Comparison of ENCODE assay signal across 8 cellular contexts in the genomic region with DNA sequence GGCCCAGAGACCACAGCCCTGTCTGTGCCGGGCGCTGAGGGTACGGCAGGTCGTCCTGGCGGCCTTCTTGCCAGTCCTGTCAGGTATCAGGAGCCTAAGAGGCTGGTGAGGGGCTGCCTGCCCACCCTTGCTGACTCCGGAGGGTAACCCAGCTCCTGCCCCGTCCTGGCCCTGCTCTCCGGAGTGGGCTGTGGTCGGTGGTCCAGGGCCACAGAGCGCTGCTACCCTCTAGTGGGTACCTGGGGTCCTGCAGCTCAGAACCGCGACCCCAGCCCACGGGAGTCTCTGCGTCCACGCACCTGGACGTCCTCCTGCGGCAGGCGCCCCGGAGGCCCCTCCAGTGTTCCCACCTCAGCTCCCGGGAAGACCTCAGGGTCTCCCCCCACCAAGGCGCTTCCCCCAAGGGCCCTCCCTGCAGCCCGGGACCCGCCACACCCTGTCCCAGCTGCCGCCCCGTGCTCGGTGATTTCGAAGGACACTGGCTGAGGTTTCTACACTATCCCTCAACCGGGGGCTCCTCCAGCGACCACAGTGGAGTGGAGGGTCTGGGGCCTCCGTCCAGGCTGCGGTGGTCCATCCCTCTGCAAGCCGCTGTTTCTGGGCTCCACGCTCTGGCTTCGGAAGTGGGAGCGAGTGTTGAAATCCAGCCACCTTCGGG.
DNase-seq lines count a peak whose midpoint lies in the region; ATAC-seq, FAIRE-seq and TF ChIP-seq lines count a peak whose summit lies in the region.
"Had no signal": no experiment of that assay in that cellular context is flagged by ENCODE, and none has a peak within 500 bp of the region (broad histone marks: within the 10 kb centered on the region; RNA-seq: fewer than 3 reads in every experiment).

No MANE protein-coding gene starts in this region.

- no peak for ATAC-seq in GM21447 (IDR thresholded peaks at IDR 0.05; ENCODE audit: unreplicated experiment)

- H4K20me1 ChIP-seq in Karpas-422 (ENCODE audit: insufficient read depth, low read depth, low read length): no peaks in the 10 kb centered on the region

- H3K36me3 ChIP-seq in Karpas-422 (ENCODE audit: insufficient read depth, low read length) (no peaks in the 10 kb centered on the region), bronchial epithelial cell (ENCODE audit: control insufficient read depth, insufficient read depth, low read length) (no peaks in the 10 kb centered on the region), neuronal stem cell (replicated peaks in 1 of 2; ENCODE audit: control insufficient read depth in 2 of 2, insufficient read depth in 2 of 2, low read length in 2 of 2) (no peaks in the 10 kb centered on the region)

- H3K23ac ChIP-seq in neuronal stem cell (ENCODE audit: low read depth, low read length, poor library complexity): peak overlapping the region; percentile 44

- no peak overlapping the region for H2BK5ac ChIP-seq in neuronal stem cell (ENCODE audit: low read length)

- H3K9me2 ChIP-seq in Karpas-422 (replicated peaks; ENCODE audit: insufficient read depth, low read length): no peaks in the 10 kb centered on the region

- FAIRE-seq in bronchial epithelial cell (lab: Jason Lieb, UNC): no peak

- H3K79me1 ChIP-seq in neuronal stem cell (ENCODE audit: low read depth, low read length): peaks cover 3% of the 10 kb centered on the region

- CTCF ChIA-PET in GM10248 (lab: Yijun Ruan, JAX): interaction anchor here (0.8 to 6.3 kb wide), 19 partner anchors 8 to 273 kb away, joined by 3 to 80 read pairs (median 5); no protein-coding TSS in a partner anchor

- H3K14ac ChIP-seq in neuronal stem cell (ENCODE audit: low read length): no peak overlapping the region

- peak overlapping the region; percentile 100 for H2AK5ac ChIP-seq in neuronal stem cell (ENCODE audit: low read depth, low read length)

- peak overlapping the region; percentile 88 for H2BK12ac ChIP-seq in neuronal stem cell (ENCODE audit: low read length)

- H3K79me2 ChIP-seq in Karpas-422 (ENCODE audit: low read length): no peaks in the 10 kb centered on the region

- POLR2A ChIA-PET in GM10248 (lab: Yijun Ruan, JAX): no interaction called here

- no peak overlapping the region for H3K4me3 ChIP-seq in Karpas-422 (ENCODE audit: low read length)
- H3K4me3 ChIP-seq in bronchial epithelial cell (ENCODE audit: low read depth, low read length): no peak overlapping the region
- no peak overlapping the region for H3K4me3 ChIP-seq in neuronal stem cell (ENCODE audit: low read length in 2 of 2)

- H3K4me1 ChIP-seq in Karpas-422 (ENCODE audit: low read length): no peaks in the 10 kb centered on the region
- H3K4me1 ChIP-seq in neuronal stem cell (ENCODE audit: control insufficient read depth in 2 of 2, insufficient read depth in 1 of 2, low read depth in 1 of 2, low read length in 2 of 2): peaks cover 0 to 8% of the 10 kb centered on the region in 2 donors

- peak overlapping the region; percentile 66 for H3K4ac ChIP-seq in neuronal stem cell (ENCODE audit: low read length)

- H2BK15ac ChIP-seq in neuronal stem cell (ENCODE audit: low read length): peak overlapping the region; percentile 98

- no peak overlapping the region for H4K8ac ChIP-seq in neuronal stem cell (ENCODE audit: low read depth, low read length)

- H3K4me2 ChIP-seq in Karpas-422 (ENCODE audit: low read depth, low read length, poor library complexity, severe bottlenecking): no peak overlapping the region
- H3K4me2 ChIP-seq in neuronal stem cell (ENCODE audit: insufficient read depth, low read length, poor library complexity, severe bottlenecking): peak overlapping the region; percentile 11

- H2AFZ ChIP-seq in Karpas-422 (ENCODE audit: low read length) (no peak overlapping the region), neuronal stem cell (ENCODE audit: low read length) (no peak overlapping the region)

- no peaks in the 10 kb centered on the region for H3K9me3 ChIP-seq in Karpas-422 (ENCODE audit: low read length)
- peaks cover 0 to 4% of the 10 kb centered on the region in 2 donors for H3K9me3 ChIP-seq in neuronal stem cell (replicated peaks in 1 of 2; ENCODE audit: control insufficient read depth in 2 of 2, insufficient read depth in 1 of 2, low read depth in 1 of 2, low read length in 2 of 2)

- H3K27me3 ChIP-seq in Karpas-422 (ENCODE audit: low read length) (no peaks in the 10 kb centered on the region), bronchial epithelial cell (ENCODE audit: control insufficient read depth, insufficient read depth, low read length) (peaks cover 3% of the 10 kb centered on the region), neuronal stem cell (ENCODE audit: control insufficient read depth in 3 of 3, insufficient read depth in 3 of 3, low read depth in 1 of 3, low read length in 3 of 3) (peaks cover 0 to 41% (median 0%) of the 10 kb centered on the region in 3 experiments)

- no peak overlapping the region for H2BK120ac ChIP-seq in neuronal stem cell (ENCODE audit: low read depth, low read length)

- peak; percentile 57 for DNase-seq in GM10248 (ENCODE audit: extremely low spot score)
- peak; percentile 56 for DNase-seq in Karpas-422
- no peak for DNase-seq in bronchial epithelial cell (ENCODE audit: low read depth)
- no peak for DNase-seq in neuronal stem cell (ENCODE audit: low spot score)
- DNase-seq in central memory CD4-positive, alpha-beta T cell: no peak
- no peak for DNase-seq in NCI-H146 treated with DMSO at 0.1 percent for 48 hours (lab: John Stamatoyannopoulos, UW; ENCODE audit: unreplicated experiment)
- DNase-seq: NCI-H1436 treated with DMSO at 0.1 percent for 48 hours had no signal

- TF ChIP-seq CTCF in GM10248 (IDR thresholded peaks at IDR 0.05; ENCODE audit: control extremely low read depth, extremely low read depth, low read depth, missing control alignments) (peak; percentile 41), bronchial epithelial cell (IDR thresholded peaks at IDR 0.05; ENCODE audit: insufficient read depth, low read length, severe bottlenecking) (peak; percentile 71)

- no CpG with 5 or more reads among the region's 36 CpGs for WGBS in neuronal stem cell (ENCODE audit: extremely low coverage in 2 of 2, insufficient read length in 2 of 2, insufficient replicate concordance in 1 of 2), 2 donors

- peak overlapping the region; percentile 83 for H3K18ac ChIP-seq in neuronal stem cell (ENCODE audit: low read length)

- H3K9ac ChIP-seq in Karpas-422 (ENCODE audit: low read length) (no peak overlapping the region), neuronal stem cell (ENCODE audit: low read depth, low read length, poor library complexity) (no peak overlapping the region)

- H3K27ac ChIP-seq in Karpas-422 (ENCODE audit: low read length): no peak overlapping the region
- no peak overlapping the region for H3K27ac ChIP-seq in neuronal stem cell (replicated peaks; ENCODE audit: low read length)

- H4K91ac ChIP-seq in neuronal stem cell (ENCODE audit: low read depth, low read length, poor library complexity): no peak overlapping the region

Comparison
In these comparisons a context has a peak if more than half of its experiments do, and no peak if none do; other contexts are left out.
1. DNase-seq: peak in GM10248 (single experiment) and Karpas-422 (single experiment); none in bronchial epithelial cell (single experiment), neuronal stem cell (single experiment), central memory CD4-positive, alpha-beta T cell (single experiment) and NCI-H146 treated with DMSO at 0.1 percent for 48 hours (single experiment).